Comparison of ENCODE assay signal across 8 cellular contexts in genomic region chr7:74606101-74606908, GRCh38. TPM values are rescaled to one million over a fixed set of nuclear protein-coding genes. Genes with fewer than 3 reads are reported as not detected.
DNase-seq lines count a peak whose midpoint lies in the region; ATAC-seq, FAIRE-seq and TF ChIP-seq lines count a peak whose summit lies in the region.

No MANE protein-coding gene starts in this region.

- peaks cover 12% of the 10 kb centered on the region for H3K4me1 Mint-ChIP-seq in CD8-positive, alpha-beta T cell (ENCODE audit: low read depth)

- H3K9me3 ChIP-seq in CD8-positive, alpha-beta T cell (ENCODE audit: low read length) = no peaks in the 10 kb centered on the region
- H3K9me3 ChIP-seq in RWPE2 (ENCODE audit: severe bottlenecking) (no peaks in the 10 kb centered on the region), right cardiac atrium (ENCODE audit: control insufficient read depth, low read length) (no peaks in the 10 kb centered on the region), small intestine (ENCODE audit: control insufficient read depth, low read depth) (no peaks in the 10 kb centered on the region)

- no peaks in the 10 kb centered on the region for H3K27me3 ChIP-seq in CD8-positive, alpha-beta T cell (ENCODE audit: insufficient read depth, low read length)
- H3K27me3 ChIP-seq in RWPE2 (ENCODE audit: insufficient read depth, poor library complexity, severe bottlenecking) = no peaks in the 10 kb centered on the region
- no peaks in the 10 kb centered on the region for H3K27me3 ChIP-seq in right cardiac atrium (ENCODE audit: control insufficient read depth, insufficient read depth)
- no peaks in the 10 kb centered on the region for H3K27me3 ChIP-seq in small intestine (ENCODE audit: control insufficient read depth in 2 of 2, insufficient read depth in 2 of 2, low read length in 2 of 2)

- H3K4me3 ChIP-seq in CD8-positive, alpha-beta T cell (ENCODE audit: low read depth, low read length) = peak overlapping the region; percentile 41
- no peak overlapping the region for H3K4me3 ChIP-seq in RWPE2 (ENCODE audit: severe bottlenecking)
- H3K4me3 ChIP-seq in right cardiac atrium (ENCODE audit: low read length) = peak overlapping the region; percentile 50
- peak overlapping the region; percentile 37 to 60 for H3K4me3 ChIP-seq in small intestine (ENCODE audit: low read depth in 1 of 2, low read length in 2 of 2)

- no peaks in the 10 kb centered on the region for H3K9me3 Mint-ChIP-seq in CD8-positive, alpha-beta T cell

- WGBS in right cardiac atrium = 8% methylated on average over 51 of the region's 51 CpGs
- 7 to 11% (median 8%) methylated on average over 33 to 51 of the region's 51 CpGs for WGBS in small intestine, 3 donors

- peak in 6 of 7 experiments; percentile 3 to 71 (median 34) for DNase-seq in CD8-positive, alpha-beta T cell
- peak; percentile 42 for DNase-seq in HEK293T (ENCODE audit: extremely low spot score)
- no peak for DNase-seq in RWPE2 (ENCODE audit: low spot score)
- peak; percentile 38 to 82 (median 79) for DNase-seq in right cardiac atrium
- peak; percentile 52 for DNase-seq in small intestine
- no peak for DNase-seq in SIG-M5 (lab: John Stamatoyannopoulos, UW)

- H3K27ac ChIP-seq in CD8-positive, alpha-beta T cell (ENCODE audit: low read depth, low read length) = no peak overlapping the region
- no peak overlapping the region for H3K27ac ChIP-seq in RWPE2 (ENCODE audit: poor library complexity, severe bottlenecking)
- peak overlapping the region; percentile 40 for H3K27ac ChIP-seq in angular gyrus (ENCODE audit: low read depth, low read length)
- no peak overlapping the region for H3K27ac ChIP-seq in right cardiac atrium (ENCODE audit: low read length)
- peak overlapping the region in 1 of 2 donors; percentile 30 for H3K27ac ChIP-seq in small intestine (ENCODE audit: low read depth in 1 of 2, low read length in 1 of 2)

- no peaks in the 10 kb centered on the region for H3K36me3 ChIP-seq in CD8-positive, alpha-beta T cell (ENCODE audit: insufficient read depth, low read length)
- no peaks in the 10 kb centered on the region for H3K36me3 ChIP-seq in RWPE2 (ENCODE audit: low read depth)
- no peaks in the 10 kb centered on the region for H3K36me3 ChIP-seq in small intestine (ENCODE audit: control insufficient read depth in 2 of 2, insufficient read depth in 2 of 2, low read length in 2 of 2)

- CTCF ChIA-PET in CD8-positive, alpha-beta T cell (lab: Charles Lee) = no interaction called here
- CTCF ChIA-PET in HEK293T (lab: Yijun Ruan, JAX) = no interaction called here

- no peak overlapping the region for H3K27ac Mint-ChIP-seq in CD8-positive, alpha-beta T cell

- H3K36me3 Mint-ChIP-seq in CD8-positive, alpha-beta T cell = no peaks in the 10 kb centered on the region

- no peak for TF ChIP-seq CTCF in CD8-positive, alpha-beta T cell (IDR thresholded peaks at IDR 0.05)
- no peak for TF ChIP-seq CTCF in RWPE2 (IDR thresholded peaks at IDR 0.05; ENCODE audit: poor library complexity, severe bottlenecking)

- FAIRE-seq in small intestine (lab: Jason Lieb, UNC) = no peak

- ATAC-seq in CD8-positive, alpha-beta T cell = peak; percentile 59
- ATAC-seq in RWPE2 (ENCODE audit: low read depth) = peak; percentile 9; the same call in 2 of the 3 replicates
- peak; percentile 76 to 80 for ATAC-seq in right cardiac atrium
- ATAC-seq in HG02938 (IDR thresholded peaks at IDR 0.05; ENCODE audit: unreplicated experiment) = no peak

- intact Hi-C loops in CD8-positive, alpha-beta T cell (cut with DNase I, micrococcal nuclease) = no loop called here
- intact Hi-C loops in right cardiac atrium (cut with DNase I) = no loop called here

- H3K4me3 Mint-ChIP-seq in CD8-positive, alpha-beta T cell = peak overlapping the region; percentile 74

- POLR2A ChIA-PET in CD8-positive, alpha-beta T cell (lab: Charles Lee) = no interaction called here
- POLR2A ChIA-PET in HEK293T (lab: Yijun Ruan, JAX) = no interaction called here

- H3K4me1 ChIP-seq in CD8-positive, alpha-beta T cell (ENCODE audit: insufficient read depth, low read length) = peaks cover 10% of the 10 kb centered on the region
- H3K4me1 ChIP-seq in RWPE2 (ENCODE audit: insufficient read depth, poor library complexity, severe bottlenecking) (peaks cover 5% of the 10 kb centered on the region), right cardiac atrium (ENCODE audit: control insufficient read depth, insufficient read depth, low read length) (peaks cover 5% of the 10 kb centered on the region), small intestine (ENCODE audit: control insufficient read depth in 2 of 2, insufficient read depth in 1 of 2, low read depth in 1 of 2, low read length in 1 of 2) (no peaks in the 10 kb centered on the region)

- peaks cover 2% of the 10 kb centered on the region for H3K27me3 Mint-ChIP-seq in CD8-positive, alpha-beta T cell (ENCODE audit: low read depth)

TF ChIP-seq in HEK293T, 16 proteins besides CTCF, POLR2A, EP300 and RAD21:
- no peak for TF ChIP-seq HDGF (IDR thresholded peaks at IDR 0.05; ENCODE audit: borderline replicate concordance)
- TF ChIP-seq FOXM1 (IDR thresholded peaks at IDR 0.05; ENCODE audit: borderline replicate concordance) = no peak
- TF ChIP-seq ZNF384 (IDR thresholded peaks at IDR 0.05) = no peak
- no peak for TF ChIP-seq LEF1 (IDR thresholded peaks at IDR 0.05; ENCODE audit: borderline replicate concordance)
- no peak for TF ChIP-seq CTBP1 (IDR thresholded peaks at IDR 0.05; ENCODE audit: borderline replicate concordance)
- no peak for TF ChIP-seq SUZ12 (IDR thresholded peaks at IDR 0.05)
- TF ChIP-seq TARDBP (IDR thresholded peaks at IDR 0.05) = no peak
- no peak for TF ChIP-seq SP1 (IDR thresholded peaks at IDR 0.05)
- TF ChIP-seq FOXK2 (IDR thresholded peaks at IDR 0.05) = no peak
- no peak for TF ChIP-seq ARNT (IDR thresholded peaks at IDR 0.05)
- TF ChIP-seq, protein P1, sequence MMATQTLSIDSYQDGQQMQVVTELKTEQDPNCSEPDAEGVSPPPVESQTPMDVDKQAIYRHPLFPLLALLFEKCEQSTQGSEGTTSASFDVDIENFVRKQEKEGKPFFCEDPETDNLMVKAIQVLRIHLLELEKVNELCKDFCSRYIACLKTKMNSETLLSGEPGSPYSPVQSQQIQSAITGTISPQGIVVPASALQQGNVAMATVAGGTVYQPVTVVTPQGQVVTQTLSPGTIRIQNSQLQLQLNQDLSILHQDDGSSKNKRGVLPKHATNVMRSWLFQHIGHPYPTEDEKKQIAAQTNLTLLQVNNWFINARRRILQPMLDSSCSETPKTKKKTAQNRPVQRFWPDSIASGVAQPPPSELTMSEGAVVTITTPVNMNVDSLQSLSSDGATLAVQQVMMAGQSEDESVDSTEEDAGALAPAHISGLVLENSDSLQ (IDR thresholded peaks at IDR 0.05) = no peak
- no peak for TF ChIP-seq BHLHE40 (IDR thresholded peaks at IDR 0.05; ENCODE audit: borderline replicate concordance)
- no peak for TF ChIP-seq L3MBTL2 (conservative IDR thresholded peaks at IDR 0.05)
- no peak for TF ChIP-seq ELF4 (IDR thresholded peaks at IDR 0.05)
- no peak for TF ChIP-seq NFRKB (IDR thresholded peaks at IDR 0.05)
- no peak for TF ChIP-seq FOXA1 (IDR thresholded peaks at IDR 0.05)

RNA-seq across cellular contexts. Expression of gene GTF2I, which starts 51.2 kb away (rescaled TPM):
- total RNA-seq in CD8-positive, alpha-beta T cell = 100 to 1,000 TPM; 106 to 108 TPM
- 100 to 1,000 TPM; 137 to 162 (median 142) TPM for total RNA-seq in right cardiac atrium
- polyA plus RNA-seq in right cardiac atrium (34.9 TPM), small intestine (10 to 100 TPM; 21.6 to 33.7 (median 25.9) TPM)

Comparison
In these comparisons a context has a peak if more than half of its experiments do, and no peak if none do; other contexts are left out.
1. DNase-seq: peak in CD8-positive, alpha-beta T cell (6 of 7), HEK293T (single experiment), right cardiac atrium (3 of 3) and small intestine (single experiment); none in RWPE2 (single experiment) and SIG-M5 (single experiment).